In genomic region chr7:94394399-94395140, GRCh38 we compare ENCODE assay signal across 8 cellular contexts. TPM values are rescaled to one million over a fixed set of nuclear protein-coding genes. Genes with fewer than 3 reads are reported as not detected.
DNase-seq lines count a peak whose midpoint lies in the region; ATAC-seq and TF ChIP-seq lines count a peak whose summit lies in the region.

TSS of gene COL1A2 (plus strand) at chr7:94394895. CDS start at chr7:94395032, 137 bp downstream.

- H3K27ac Mint-ChIP-seq in IgD-negative memory B cell, result no peak within 1 kb of the TSS
- no peak within 1 kb of the TSS for H3K27ac Mint-ChIP-seq in stimulated activated effector memory CD8-positive, alpha-beta T cell treated with anti-CD3 and anti-CD28 coated beads, Interleukin-12 subunit alpha, Interleukin-12 subunit beta, amount 100 ng/mL, for 72 hours

- peaks cover 6% of the 10 kb centered on the region for H3K27me3 Mint-ChIP-seq in IgD-negative memory B cell

- DNase-seq in DMS153 (lab: John Stamatoyannopoulos, UW) (peak; percentile 5), cardiac fibroblast (ENCODE audit: low read depth in 2 of 2) (peak; percentile 99), islet precursor cell (peak; percentile 97), NCI-H1048 (lab: John Stamatoyannopoulos, UW) (no peak)
- no peak for DNase-seq in stimulated activated effector memory CD8-positive, alpha-beta T cell treated with anti-CD3 and anti-CD28 coated beads, Interleukin-12 subunit alpha, Interleukin-12 subunit beta, amount 100 ng/mL, for 72 hours (ENCODE audit: low spot score in 2 of 2)
- no peak for DNase-seq in activated CD4-positive, CD25-positive, alpha-beta regulatory T cell treated with anti-CD3 and anti-CD28 coated beads, Interleukin-2, amount 50 U/mL, for 72 hours

- no peaks in the 10 kb centered on the region for H3K36me3 Mint-ChIP-seq in IgD-negative memory B cell
- H3K36me3 Mint-ChIP-seq in stimulated activated effector memory CD8-positive, alpha-beta T cell treated with anti-CD3 and anti-CD28 coated beads, Interleukin-12 subunit alpha, Interleukin-12 subunit beta, amount 100 ng/mL, for 72 hours, result no peaks in the 10 kb centered on the region

- peak; percentile 35 for ATAC-seq in stimulated activated effector memory CD8-positive, alpha-beta T cell treated with anti-CD3 and anti-CD28 coated beads, Interleukin-12 subunit alpha, Interleukin-12 subunit beta, amount 100 ng/mL, for 72 hours
- ATAC-seq in HG02798 (IDR thresholded peaks at IDR 0.05; ENCODE audit: poor library complexity, unreplicated experiment), result no peak

- TF ChIP-seq CTCF in cardiac fibroblast (IDR thresholded peaks at IDR 0.05; ENCODE audit: low read depth, low read length), result no peak

- H3K4me3 ChIP-seq in cardiac fibroblast (replicated peaks in 1 of 2; ENCODE audit: low read depth in 2 of 2, low read length in 2 of 2), result peak within 1 kb of the TSS; percentile 76 to 82

- H3K4me3 Mint-ChIP-seq in IgD-negative memory B cell, result peak within 1 kb of the TSS in 3 of 4 donors; percentile 22 to 88 (median 23)
- H3K4me3 Mint-ChIP-seq in stimulated activated effector memory CD8-positive, alpha-beta T cell treated with anti-CD3 and anti-CD28 coated beads, Interleukin-12 subunit alpha, Interleukin-12 subunit beta, amount 100 ng/mL, for 72 hours, result peak within 1 kb of the TSS; percentile 24

- H3K4me1 Mint-ChIP-seq in IgD-negative memory B cell, result peaks cover 6% of the 10 kb centered on the region in 3 donors
- H3K4me1 Mint-ChIP-seq in stimulated activated effector memory CD8-positive, alpha-beta T cell treated with anti-CD3 and anti-CD28 coated beads, Interleukin-12 subunit alpha, Interleukin-12 subunit beta, amount 100 ng/mL, for 72 hours, result peaks cover 11% of the 10 kb centered on the region

- H3K9me3 Mint-ChIP-seq in IgD-negative memory B cell, result peaks cover 0 to 2% (median 0%) of the 10 kb centered on the region in 3 donors
- H3K9me3 Mint-ChIP-seq in stimulated activated effector memory CD8-positive, alpha-beta T cell treated with anti-CD3 and anti-CD28 coated beads, Interleukin-12 subunit alpha, Interleukin-12 subunit beta, amount 100 ng/mL, for 72 hours, result no peaks in the 10 kb centered on the region

RNA-seq across cellular contexts. Expression of gene COL1A2, which starts in this region (rescaled TPM):
- polyA plus RNA-seq in IgD-negative memory B cell, result not detected

Comparison
In these comparisons a context has a peak if more than half of its experiments do, and no peak if none do; other contexts are left out.
1. DNase-seq: peak in DMS153 (single experiment), cardiac fibroblast (2 of 2) and islet precursor cell (single experiment); none in stimulated activated effector memory CD8-positive, alpha-beta T cell treated with anti-CD3 and anti-CD28 coated beads, Interleukin-12 subunit alpha, Interleukin-12 subunit beta, amount 100 ng/mL, for 72 hours (0 of 2), activated CD4-positive, CD25-positive, alpha-beta regulatory T cell treated with anti-CD3 and anti-CD28 coated beads, Interleukin-2, amount 50 U/mL, for 72 hours (single experiment) and NCI-H1048 (single experiment).